ENCODE assay signal across 35 cellular contexts in genomic region chr11:57964660-57965059, GRCh38. TPM values are rescaled to one million over a fixed set of nuclear protein-coding genes. Genes with fewer than 3 reads are reported as not detected.
"Had no signal": no experiment of that assay in that cellular context is flagged by ENCODE, and none has a peak within 500 bp of the region (broad histone marks: within the 10 kb centered on the region; RNA-seq: fewer than 3 reads in every experiment).

No MANE protein-coding gene starts in this region.

- H3K27me3 ChIP-seq: cardiac muscle cell had no signal

- H3K36me3 ChIP-seq: adrenal gland, cardiac muscle cell had no signal

- H3K27ac ChIP-seq: adrenal gland, cardiac muscle cell, VCaP had no signal

- H3K4me3 ChIP-seq: adrenal gland, cardiac muscle cell had no signal

- DNase-seq: activated B cell treated with CpG ODN at 0.5 μM for 24 hours; activated CD4-positive, alpha-beta memory T cell treated with anti-CD3 and anti-CD28 coated beads for 36 hours; activated CD4-positive, alpha-beta T cell treated with anti-CD3 and anti-CD28 coated beads for 4 hours; activated CD4-positive, alpha-beta T cell treated with anti-CD3 and anti-CD28 coated beads, Interleukin-2, amount 10 ng/mL, durations not matched to agents 24 days and 14 days; activated CD4-positive, alpha-beta T cell treated with anti-CD3 and anti-CD28 coated beads, Interleukin-2, amount 50 U/mL, for 1 hour; activated CD4-positive, alpha-beta T cell treated with anti-CD3 and anti-CD28 coated beads, Interleukin-2, amount 50 U/mL, for 4 hours; activated CD4-positive, CD25-positive, alpha-beta regulatory T cell treated with anti-CD3 and anti-CD28 coated beads, Interleukin-2, amount 50 U/mL, for 72 hours; activated CD8-positive, alpha-beta memory T cell treated with anti-CD3 and anti-CD28 coated beads, Interleukin-2, amount 50 U/mL, for 4 hours; activated CD8-positive, alpha-beta T cell treated with anti-CD3 and anti-CD28 coated beads for 36 hours; activated gamma-delta T cell; activated naive CD4-positive, alpha-beta T cell treated with anti-CD3 and anti-CD28 coated beads for 36 hours; activated naive CD4-positive, alpha-beta T cell treated with anti-CD3 and anti-CD28 coated beads, Interleukin-2, amount 50 U/mL, for 16 hours; activated naive CD8-positive, alpha-beta T cell treated with anti-CD3 and anti-CD28 coated beads for 36 hours; activated T-cell treated with anti-CD3 and anti-CD28 coated beads for 4 hours; activated T-cell treated with anti-CD3 and anti-CD28 coated beads, Interleukin-2, amount 50 U/mL, for 1 hour; activated T-cell treated with anti-CD3 and anti-CD28 coated beads, Interleukin-2, amount 50 U/mL, for 4 hours; activated T-cell treated with anti-CD3 and anti-CD28 coated beads, Interleukin-2, amount 50 U/mL, for 72 hours; adrenal gland; amniotic stem cell; aorta; caudate nucleus; cerebellar nuclear complex; SW 1271; T-helper 1 cell; T-helper 2 cell; T-helper 9 cell had no signal

- H3K9me3 ChIP-seq: adrenal gland had no signal

- ATAC-seq: activated CD8-positive, alpha-beta T cell treated with anti-CD3 and anti-CD28 coated beads for 36 hours; activated naive CD4-positive, alpha-beta T cell treated with anti-CD3 and anti-CD28 coated beads, Interleukin-2, amount 50 U/mL, for 72 hours; activated T-cell treated with anti-CD3 and anti-CD28 coated beads, Interleukin-2, amount 50 U/mL, for 4 hours; activated T-cell treated with anti-CD3 and anti-CD28 coated beads, Interleukin-2, amount 50 U/mL, for 72 hours; activated T-helper 17 cell treated with anti-CD3 and anti-CD28 coated beads, Interleukin-2, amount 50 U/mL, for 72 hours had no signal

- H3K4me1 ChIP-seq: adrenal gland had no signal

RNA-seq across cellular contexts. Expression of gene OR9Q1, which starts 59.0 kb away (rescaled TPM):
- total RNA-seq: activated B cell treated with CpG ODN at 0.5 μM for 24 hours; activated CD4-positive, alpha-beta memory T cell treated with anti-CD3 and anti-CD28 coated beads for 36 hours; activated CD4-positive, alpha-beta T cell treated with anti-CD3 and anti-CD28 coated beads, Interleukin-2, amount 10 ng/mL, durations not matched to agents 24 days and 14 days; activated CD8-positive, alpha-beta memory T cell treated with anti-CD3 and anti-CD28 coated beads for 36 hours; activated CD8-positive, alpha-beta T cell treated with anti-CD3 and anti-CD28 coated beads for 36 hours; activated naive CD4-positive, alpha-beta T cell treated with anti-CD3 and anti-CD28 coated beads for 36 hours; activated naive CD4-positive, alpha-beta T cell treated with anti-CD3 and anti-CD28 coated beads, Interleukin-2, amount 50 U/mL, for 72 hours; activated naive CD8-positive, alpha-beta T cell treated with anti-CD3 and anti-CD28 coated beads for 36 hours; activated T-cell treated with anti-CD3 and anti-CD28 coated beads, Interleukin-2, amount 50 U/mL, for 4 hours; activated T-cell treated with anti-CD3 and anti-CD28 coated beads, Interleukin-2, amount 50 U/mL, for 72 hours; activated T-helper 1 cell treated with anti-CD3 and anti-CD28 coated beads, Interleukin-12 subunit alpha, Interleukin-12 subunit beta, Interleukin-2, Interleukin-4 antibody, amounts not matched to agents 30 ng/mL and 10 ng/mL and 1 ng/mL, durations not matched to agents 14 hours and 24 hours and 36 hours; adrenal gland; aorta; astrocyte; bronchial epithelial cell; cardiac muscle cell; chondrocyte had no signal
